ENCODE assay signal across 12 cellular contexts in genomic region chr12:44847403-44847802, GRCh38.
DNase-seq lines count a peak whose midpoint lies in the region; ATAC-seq and TF ChIP-seq lines count a peak whose summit lies in the region.
"Had no signal": no experiment of that assay in that cellular context is flagged by ENCODE, and none has a peak within 500 bp of the region (broad histone marks: within the 10 kb centered on the region; RNA-seq: fewer than 3 reads in every experiment).

No MANE protein-coding gene starts in this region.

- H3K9me3 ChIP-seq in effector memory CD4-positive, alpha-beta T cell (ENCODE audit: control insufficient read depth, low read length) = no peaks in the 10 kb centered on the region
- H3K9me3 ChIP-seq: stomach had no signal

- no peaks in the 10 kb centered on the region for H3K27me3 ChIP-seq in effector memory CD4-positive, alpha-beta T cell (replicated peaks; ENCODE audit: control insufficient read depth, insufficient read depth, low read length, poor library complexity, severe bottlenecking)
- H3K27me3 ChIP-seq: stomach had no signal

- CTCF ChIA-PET in HEK293T (lab: Yijun Ruan, JAX) = no interaction called here

- H3K36me3 ChIP-seq in effector memory CD4-positive, alpha-beta T cell (ENCODE audit: control insufficient read depth, insufficient read depth, low read length) = no peaks in the 10 kb centered on the region
- H3K36me3 ChIP-seq: stomach had no signal

- POLR2A ChIA-PET in HEK293T (lab: Yijun Ruan, JAX) = no interaction called here

- DNase-seq in effector memory CD4-positive, alpha-beta T cell = no peak
- DNase-seq in AML-193 (lab: John Stamatoyannopoulos, UW) (no peak), HEK293T (ENCODE audit: extremely low spot score) (no peak), iPS-NIHi11 (ENCODE audit: low spot score) (no peak)
- DNase-seq: amygdala, NCI-H1436 treated with DMSO at 0.1 percent for 48 hours, PC-9, stomach had no signal

- H3K27ac ChIP-seq in effector memory CD4-positive, alpha-beta T cell (ENCODE audit: insufficient read depth, low read length, poor library complexity, severe bottlenecking) = peak overlapping the region; percentile 65
- H3K27ac ChIP-seq: PC-9, VCaP had no signal

- ATAC-seq in GM18519 (IDR thresholded peaks at IDR 0.05; ENCODE audit: low FRiP score, unreplicated experiment) (peak; percentile 2), GM21390 (IDR thresholded peaks at IDR 0.05; ENCODE audit: unreplicated experiment) (peak; percentile 21), HG03354 (IDR thresholded peaks at IDR 0.05; ENCODE audit: poor library complexity, severe bottlenecking, unreplicated experiment) (peak; percentile 13)

- H3K4me3 ChIP-seq in effector memory CD4-positive, alpha-beta T cell (ENCODE audit: insufficient read depth, low read depth, low read length, poor library complexity, severe bottlenecking) = no peak overlapping the region
- H3K4me3 ChIP-seq: PC-9, stomach had no signal

- peaks cover 25% of the 10 kb centered on the region for H3K4me1 ChIP-seq in effector memory CD4-positive, alpha-beta T cell (ENCODE audit: control insufficient read depth, insufficient read depth, low read length, poor library complexity, severe bottlenecking)

TF ChIP-seq in HEK293T, 16 proteins besides CTCF, POLR2A, EP300 and RAD21:
- TF ChIP-seq PKNOX1 (IDR thresholded peaks at IDR 0.05) (no peak), ZNF384 (IDR thresholded peaks at IDR 0.05) (no peak), LEF1 (IDR thresholded peaks at IDR 0.05; ENCODE audit: borderline replicate concordance) (no peak), FOXK2 (IDR thresholded peaks at IDR 0.05) (no peak), HDGF (IDR thresholded peaks at IDR 0.05; ENCODE audit: borderline replicate concordance) (no peak), FOXA1 (IDR thresholded peaks at IDR 0.05) (no peak), TARDBP (IDR thresholded peaks at IDR 0.05) (no peak), SP1 (IDR thresholded peaks at IDR 0.05) (no peak), FOXM1 (IDR thresholded peaks at IDR 0.05; ENCODE audit: borderline replicate concordance) (no peak), SUZ12 (IDR thresholded peaks at IDR 0.05) (no peak), ELF4 (IDR thresholded peaks at IDR 0.05) (no peak), CTBP1 (IDR thresholded peaks at IDR 0.05; ENCODE audit: borderline replicate concordance) (no peak), L3MBTL2 (conservative IDR thresholded peaks at IDR 0.05) (no peak), NFRKB (IDR thresholded peaks at IDR 0.05) (no peak), ARNT (IDR thresholded peaks at IDR 0.05) (no peak)
